ENCODE assay signal across 27 cellular contexts in the genomic region with DNA sequence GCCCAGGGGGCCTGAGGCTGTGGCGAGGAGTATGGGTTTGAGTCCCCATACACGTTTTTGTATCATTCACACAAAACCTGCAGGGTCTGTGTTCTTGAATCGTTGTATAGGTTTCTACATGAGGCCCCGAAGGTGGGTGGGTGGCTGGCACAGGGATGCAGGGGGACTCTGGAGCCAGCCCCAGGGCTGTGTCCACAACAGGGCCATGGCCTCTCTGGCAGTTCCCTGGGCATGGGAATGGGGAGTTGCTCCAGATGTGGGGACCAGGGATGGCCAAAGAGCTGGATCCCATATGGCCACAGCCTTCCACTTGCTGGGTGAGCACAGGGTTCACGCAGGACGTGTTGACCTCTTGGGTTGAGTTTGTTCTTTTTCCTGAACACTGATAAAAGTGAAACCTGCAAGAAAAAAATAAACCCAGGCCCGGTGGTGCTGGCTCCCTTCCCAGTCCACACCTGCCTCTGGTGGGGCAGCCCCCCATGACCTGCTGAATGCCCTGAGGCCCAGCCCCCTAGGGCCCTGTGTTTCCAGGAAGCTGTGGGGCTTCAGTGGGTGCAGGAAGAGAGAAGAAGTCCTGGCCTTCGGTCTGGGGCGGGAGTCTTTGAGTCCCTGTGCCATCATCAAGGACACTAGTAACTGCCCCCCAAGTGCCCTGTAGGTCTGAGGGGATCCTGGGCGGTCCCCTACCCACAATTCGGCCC. TPM values are rescaled to one million over a fixed set of nuclear protein-coding genes. Genes with fewer than 3 reads are reported as not detected.
DNase-seq lines count a peak whose midpoint lies in the region; ATAC-seq, FAIRE-seq and TF ChIP-seq lines count a peak whose summit lies in the region.
"Had no signal": no experiment of that assay in that cellular context is flagged by ENCODE, and none has a peak within 500 bp of the region (broad histone marks: within the 10 kb centered on the region; RNA-seq: fewer than 3 reads in every experiment).

No MANE protein-coding gene starts in this region.

- H2BK5ac ChIP-seq in H1 (ENCODE audit: low read depth, low read length) = no peak overlapping the region

- H3K36me3 ChIP-seq in H1 (ENCODE audit: control insufficient read depth in 2 of 4, insufficient read depth in 4 of 4, low read length in 3 of 4) (no peaks in the 10 kb centered on the region), mesodermal cell (ENCODE audit: control insufficient read depth, insufficient read depth, low read length) (peaks cover 32% of the 10 kb centered on the region)
- H3K36me3 ChIP-seq: BE2C, ovary, right atrium auricular region, thyroid gland had no signal

- H3K36me3 Mint-ChIP-seq in activated T-helper 2 cell treated with anti-CD3 and anti-CD28 coated beads, Interferon-gamma antibody, Interleukin-2, Interleukin-4, amounts not matched to agents 10 μg/mL and 5 μg/mL and 100 μg/mL, durations not matched to agents 14 hours and 24 hours and 36 hours (ENCODE audit: low read depth) = no peaks in the 10 kb centered on the region
- H3K36me3 Mint-ChIP-seq: activated CD8-positive, alpha-beta memory T cell treated with anti-CD3 and anti-CD28 coated beads, Interleukin-2, amount 10 ng/mL, durations not matched to agents 7 days and 5 days had no signal

- H3K4ac ChIP-seq in H1 (replicated peaks; ENCODE audit: insufficient read length, low read depth, low read length) = no peak overlapping the region

- no peak for TF ChIP-seq RAD21 in H1 (IDR thresholded peaks at IDR 0.05 in 1 of 2, conservative IDR thresholded peaks at IDR 0.05 in 1 of 2; ENCODE audit: low read depth in 2 of 2, low read length in 2 of 2)

- H2BK12ac ChIP-seq in H1 (ENCODE audit: low read depth, low read length) = 0 out of 2 replicates have a peak overlapping the region, but pooled peaks have one; percentile 39

- H2AFZ ChIP-seq in H1 (ENCODE audit: low read length) = no peak overlapping the region

- ATAC-seq in HG02973 (IDR thresholded peaks at IDR 0.05; ENCODE audit: unreplicated experiment) (no peak), GM18858 (IDR thresholded peaks at IDR 0.05; ENCODE audit: unreplicated experiment) (no peak)
- ATAC-seq: activated CD4-positive, CD25-positive, alpha-beta regulatory T cell treated with anti-CD3 and anti-CD28 coated beads, Interleukin-2, amount 50 U/mL, for 24 hours; activated CD8-positive, alpha-beta memory T cell treated with anti-CD3 and anti-CD28 coated beads, Interleukin-2, amount 10 ng/mL, durations not matched to agents 7 days and 5 days; esophagus mucosa had no signal

- H3K4me1 ChIP-seq in H1 (replicated peaks in 1 of 4; ENCODE audit: control insufficient read depth in 3 of 4, insufficient read depth in 4 of 4, low read length in 3 of 4) (peaks cover 0 to 21% (median 15%) of the 10 kb centered on the region in 4 experiments; a peak in 5 of 7 replicates), mesodermal cell (ENCODE audit: control insufficient read depth, insufficient read depth, low read length, poor library complexity, severe bottlenecking) (peaks cover 56% of the 10 kb centered on the region)
- H3K4me1 ChIP-seq: right atrium auricular region had no signal

- no peak for DNase-seq in GM12892 (ENCODE audit: insufficient read length)
- DNase-seq in H1 (ENCODE audit: low read depth in 1 of 2, low spot score in 2 of 2) = no peak
- DNase-seq in substantia nigra (lab: John Stamatoyannopoulos, UW) = no peak
- no peak for DNase-seq in activated T-helper 2 cell treated with anti-CD3 and anti-CD28 coated beads, Interferon-gamma antibody, Interleukin-2, Interleukin-4, amounts not matched to agents 10 μg/mL and 5 μg/mL and 100 μg/mL, durations not matched to agents 14 hours and 24 hours and 36 hours (ENCODE audit: low spot score)
- DNase-seq in pons (ENCODE audit: low spot score) = no peak
- DNase-seq: activated CD4-positive, alpha-beta T cell treated with anti-CD3 and anti-CD28 coated beads, Interleukin-2, amount 50 U/mL, for 4 hours; activated CD8-positive, alpha-beta memory T cell treated with anti-CD3 and anti-CD28 coated beads, Interleukin-2, amount 10 ng/mL, durations not matched to agents 7 days and 5 days; activated T-cell treated with anti-CD3 and anti-CD28 coated beads, Interleukin-2, amount 50 U/mL, for 48 hours; BE2C; central memory CD4-positive, alpha-beta T cell; cortex of kidney; EL; NCI-H510A; nephron progenitor cell; stimulated activated CD4-positive, alpha-beta T cell treated with anti-CD3 and anti-CD28 coated beads, Interleukin-1b, Interleukin-23, amount 100 ng/mL, for 48 hours; thyroid gland had no signal

- H4K91ac ChIP-seq in H1 (replicated peaks; ENCODE audit: insufficient read length, low read length) = no peak overlapping the region

- no peaks in the 10 kb centered on the region for H3K27me3 Mint-ChIP-seq in activated T-helper 2 cell treated with anti-CD3 and anti-CD28 coated beads, Interferon-gamma antibody, Interleukin-2, Interleukin-4, amounts not matched to agents 10 μg/mL and 5 μg/mL and 100 μg/mL, durations not matched to agents 14 hours and 24 hours and 36 hours (ENCODE audit: low read depth)
- H3K27me3 Mint-ChIP-seq: activated CD8-positive, alpha-beta memory T cell treated with anti-CD3 and anti-CD28 coated beads, Interleukin-2, amount 10 ng/mL, durations not matched to agents 7 days and 5 days; stimulated activated naive CD8-positive, alpha-beta T cell treated with anti-CD3 and anti-CD28 coated beads, Interleukin-15, Interleukin-2, amounts not matched to agents 100 ng/mL and 50 ng/mL, for 24 hours had no signal

- TF ChIP-seq EP300 in H1 (IDR thresholded peaks at IDR 0.05; ENCODE audit: borderline replicate concordance in 1 of 2, low read depth in 2 of 2, low read length in 2 of 2) = no peak

- no peaks in the 10 kb centered on the region for H3K79me1 ChIP-seq in H1 (ENCODE audit: low read depth, low read length)

- no peak overlapping the region for H3K27ac Mint-ChIP-seq in activated T-helper 2 cell treated with anti-CD3 and anti-CD28 coated beads, Interferon-gamma antibody, Interleukin-2, Interleukin-4, amounts not matched to agents 10 μg/mL and 5 μg/mL and 100 μg/mL, durations not matched to agents 14 hours and 24 hours and 36 hours
- H3K27ac Mint-ChIP-seq: activated CD8-positive, alpha-beta memory T cell treated with anti-CD3 and anti-CD28 coated beads, Interleukin-2, amount 10 ng/mL, durations not matched to agents 7 days and 5 days; nephron progenitor cell; stimulated activated naive CD8-positive, alpha-beta T cell treated with anti-CD3 and anti-CD28 coated beads, Interleukin-15, Interleukin-2, amounts not matched to agents 100 ng/mL and 50 ng/mL, for 24 hours; T-helper 1 cell treated with Interleukin-12 subunit alpha and Interleukin-12 subunit beta and Interleukin-4 antibody, amounts not matched to agents 30 μg/mL and 1 μg/mL, for 36 hours had no signal

- TF ChIP-seq CTCF in H1 (IDR thresholded peaks at IDR 0.05; ENCODE audit: control extremely low read depth in 1 of 3, insufficient read depth in 1 of 3, low read depth in 1 of 3, low read length in 3 of 3) = no peak

- POLR2A ChIA-PET in H1 (lab: Charles Lee; ENCODE audit: partially characterized antibody) = interaction anchor here (1.0 kb wide), 1 partner anchor 12 kb away, joined by 5 read pairs; no protein-coding TSS in a partner anchor

- CTCF ChIA-PET in H1 (lab: Charles Lee; ENCODE audit: partially characterized antibody) = interaction anchor here (0.8 to 5.3 kb wide), 4 partner anchors 19 to 63 kb away, joined by 3 to 26 read pairs (median 6); no protein-coding TSS in a partner anchor

- no peak overlapping the region for H3K4me3 ChIP-seq in H1 (ENCODE audit: extremely low read depth in 1 of 4, insufficient read depth in 2 of 4, low read depth in 3 of 4, low read length in 4 of 4)
- no peak overlapping the region for H3K4me3 ChIP-seq in mesodermal cell (ENCODE audit: extremely low read depth, insufficient read depth, low read length, poor library complexity, severe bottlenecking)
- H3K4me3 ChIP-seq: ovary, right atrium auricular region, SK-N-MC, thyroid gland had no signal

- H4K20me1 ChIP-seq in H1 (replicated peaks in 1 of 2; ENCODE audit: control insufficient read depth in 1 of 2, insufficient read depth in 2 of 2, low read length in 2 of 2) = no peaks in the 10 kb centered on the region

- H3K27me3 ChIP-seq in H1 (replicated peaks in 1 of 4; ENCODE audit: control insufficient read depth in 3 of 4, extremely low read depth in 1 of 4, insufficient read depth in 3 of 4, low read length in 3 of 4) = no peaks in the 10 kb centered on the region
- H3K27me3 ChIP-seq: BE2C, ovary, right atrium auricular region, thyroid gland had no signal

- no peak overlapping the region for H3K4me3 Mint-ChIP-seq in activated T-helper 2 cell treated with anti-CD3 and anti-CD28 coated beads, Interferon-gamma antibody, Interleukin-2, Interleukin-4, amounts not matched to agents 10 μg/mL and 5 μg/mL and 100 μg/mL, durations not matched to agents 14 hours and 24 hours and 36 hours (ENCODE audit: low read depth)
- H3K4me3 Mint-ChIP-seq: activated CD8-positive, alpha-beta memory T cell treated with anti-CD3 and anti-CD28 coated beads, Interleukin-2, amount 10 ng/mL, durations not matched to agents 7 days and 5 days; stimulated activated naive CD8-positive, alpha-beta T cell treated with anti-CD3 and anti-CD28 coated beads, Interleukin-15, Interleukin-2, amounts not matched to agents 100 ng/mL and 50 ng/mL, for 24 hours; T-helper 1 cell treated with Interleukin-12 subunit alpha and Interleukin-12 subunit beta and Interleukin-4 antibody, amounts not matched to agents 30 μg/mL and 1 μg/mL, for 36 hours had no signal

- H3K27ac ChIP-seq in H1 (ENCODE audit: low read depth, low read length) (no peak overlapping the region), mesodermal cell (ENCODE audit: low read depth, low read length, severe bottlenecking) (peak overlapping the region; percentile 29), substantia nigra (ENCODE audit: low read depth, low read length, poor library complexity, severe bottlenecking) (peak overlapping the region; percentile 82)
- H3K27ac ChIP-seq: right atrium auricular region, SK-N-MC, thyroid gland had no signal

- no peak overlapping the region for H2BK20ac ChIP-seq in H1 (ENCODE audit: low read length)

- H3K9me3 ChIP-seq in H1 (ENCODE audit: insufficient read depth in 2 of 2, low read depth in 1 of 2, low read length in 1 of 2) (no peaks in the 10 kb centered on the region), mesodermal cell (ENCODE audit: control insufficient read depth, low read length) (no peaks in the 10 kb centered on the region)
- H3K9me3 ChIP-seq: BE2C, ovary, right atrium auricular region, thyroid gland had no signal

- H3K23ac ChIP-seq in H1 (ENCODE audit: insufficient read length) = no peak overlapping the region

- no peak overlapping the region for H3K56ac ChIP-seq in H1 (replicated peaks; ENCODE audit: insufficient read length, low read depth, low read length)

- no peak for TF ChIP-seq POLR2A in GM12892 (IDR thresholded peaks at IDR 0.05; ENCODE audit: low read depth, low read length)
- no peak for TF ChIP-seq POLR2A in H1 (IDR thresholded peaks at IDR 0.05; ENCODE audit: control extremely low read depth in 1 of 2, low read depth in 2 of 2, low read length in 2 of 2)

- no peak overlapping the region for H2BK120ac ChIP-seq in H1 (replicated peaks; ENCODE audit: low read depth, low read length)

- intact Hi-C loops in activated T-helper 2 cell treated with anti-CD3 and anti-CD28 coated beads, Interferon-gamma antibody, Interleukin-2, Interleukin-4, amounts not matched to agents 10 μg/mL and 5 μg/mL and 100 μg/mL, durations not matched to agents 14 hours and 24 hours and 36 hours (cut with micrococcal nuclease) = no loop called here

- no peaks in the 10 kb centered on the region for H3K4me1 Mint-ChIP-seq in activated T-helper 2 cell treated with anti-CD3 and anti-CD28 coated beads, Interferon-gamma antibody, Interleukin-2, Interleukin-4, amounts not matched to agents 10 μg/mL and 5 μg/mL and 100 μg/mL, durations not matched to agents 14 hours and 24 hours and 36 hours (ENCODE audit: low read depth)

- no peak overlapping the region for H3K4me2 ChIP-seq in H1 (ENCODE audit: insufficient read depth in 1 of 2, low read depth in 2 of 2, low read length in 2 of 2)

- no peak overlapping the region for H2AK5ac ChIP-seq in H1 (ENCODE audit: low read depth, low read length)

- 89% methylated on average over 11 of the region's 11 CpGs; no CpG with 5 or more reads in 1 of the 2 experiments for WGBS in H1 (ENCODE audit: extremely low coverage in 1 of 2, insufficient coverage in 1 of 2, insufficient read length in 1 of 2, insufficient replicate concordance in 2 of 2, low coverage in 1 of 2, low lambda C conversion rate in 2 of 2, missing lambda C conversion rate in 1 of 2), 2 experiments
- WGBS in mesodermal cell (ENCODE audit: insufficient coverage in 2 of 2), 2 experiments = 85 to 94% methylated on average over 6 to 8 of the region's 11 CpGs

- FAIRE-seq in GM12892 (lab: Jason Lieb, UNC) = peak; percentile 53
- no peak for FAIRE-seq in H1 (lab: Jason Lieb, UNC)
- FAIRE-seq: keratinocyte had no signal

- H3K9ac ChIP-seq in H1 (replicated peaks in 1 of 4; ENCODE audit: extremely low read depth in 1 of 4, low read depth in 3 of 4, low read length in 3 of 4) = no peak overlapping the region

- no peaks in the 10 kb centered on the region for H3K23me2 ChIP-seq in H1 (ENCODE audit: low read depth, low read length)

- H2BK15ac ChIP-seq in H1 (ENCODE audit: low read length) = no peak overlapping the region

- H4K5ac ChIP-seq in H1 (ENCODE audit: insufficient read length, low read depth, low read length) = no peak overlapping the region

- H3K14ac ChIP-seq in H1 (ENCODE audit: insufficient read length) = no peak overlapping the region

- H3K9me3 Mint-ChIP-seq in activated T-helper 2 cell treated with anti-CD3 and anti-CD28 coated beads, Interferon-gamma antibody, Interleukin-2, Interleukin-4, amounts not matched to agents 10 μg/mL and 5 μg/mL and 100 μg/mL, durations not matched to agents 14 hours and 24 hours and 36 hours = no peaks in the 10 kb centered on the region
- H3K9me3 Mint-ChIP-seq: nephron progenitor cell; stimulated activated naive CD8-positive, alpha-beta T cell treated with anti-CD3 and anti-CD28 coated beads, Interleukin-15, Interleukin-2, amounts not matched to agents 100 ng/mL and 50 ng/mL, for 24 hours; T-helper 1 cell treated with Interleukin-12 subunit alpha and Interleukin-12 subunit beta and Interleukin-4 antibody, amounts not matched to agents 30 μg/mL and 1 μg/mL, for 36 hours had no signal

- no peaks in the 10 kb centered on the region for H3K79me2 ChIP-seq in H1 (ENCODE audit: control insufficient read depth in 1 of 2, insufficient read depth in 2 of 2, low read length in 2 of 2)

- no peak overlapping the region; the same call in 1 of the 2 replicates for H4K8ac ChIP-seq in H1 (ENCODE audit: extremely low read depth, insufficient read depth, low read length)

- H3K18ac ChIP-seq in H1 (ENCODE audit: extremely low read depth, low read length) = no peak overlapping the region; the same call in 1 of the 2 replicates

RNA-seq across cellular contexts. Expression of a gene that starts 16.1 kb away (rescaled TPM):
- polyA plus RNA-seq in GM12892 (2012; ENCODE audit: missing spikeins) = 2.2 TPM
- 6.0 TPM in 2 replicates for total RNA-seq in H1 (2021; fragmentation: NEBNext Ultra II Directional; extraction: Animal tissue kit (Norgen Biotek cat#: 25700))
- polyA plus RNA-seq in H1 (2011; rRNA removed) = 6.1 and 7.6 TPM in 2 replicates
- 4.4 TPM for polyA plus RNA-seq in H1 (2011; cell fraction: cytosol; rRNA removed)
- 37.7 TPM for polyA plus RNA-seq in H1 (2011; cell fraction: nucleus; rRNA removed)
- polyA plus RNA-seq in H1 (2012, experiment 1 of 2) = 3.9 to 7.2 TPM (median 6.2 TPM) in 4 replicates
- 3.1 TPM for polyA plus RNA-seq in H1 (2012, experiment 2 of 2)
- polyA plus RNA-seq in H1 (2013, experiment 1 of 2) = 5.1 TPM
- 4.7 TPM for polyA plus RNA-seq in H1 (2013, experiment 2 of 2)
- polyA minus RNA-seq in H1 (2011; rRNA and poly(A)+ RNA removed) = 3.0 and 4.7 TPM in 2 replicates
- polyA minus RNA-seq in H1 (2011; cell fraction: cytosol; rRNA and poly(A)+ RNA removed) = 3.7 TPM
- polyA minus RNA-seq in H1 (2011; cell fraction: nucleus; rRNA and poly(A)+ RNA removed) = 9.6 TPM
- 69.9 TPM for polyA plus RNA-seq in mesodermal cell (2013, experiment 1 of 2)
- 71.1 TPM for polyA plus RNA-seq in mesodermal cell (2013, experiment 2 of 2)
- total RNA-seq in activated T-helper 2 cell treated with anti-CD3 and anti-CD28 coated beads, Interferon-gamma antibody, Interleukin-2, Interleukin-4, amounts not matched to agents 10 μg/mL and 5 μg/mL and 100 μg/mL, durations not matched to agents 14 hours and 24 hours and 36 hours = 1.8 and 2.6 TPM in 2 replicates

RNA-seq across cellular contexts. Expression of a gene that starts 23.9 kb away (rescaled TPM):
- polyA plus RNA-seq in GM12892 (2012; ENCODE audit: missing spikeins) = 285 TPM
- 186 and 191 TPM in 2 replicates for total RNA-seq in H1 (2021; fragmentation: NEBNext Ultra II Directional; extraction: Animal tissue kit (Norgen Biotek cat#: 25700))
- 622 and 759 TPM in 2 replicates for polyA plus RNA-seq in H1 (2011; rRNA removed)
- 508 TPM for polyA plus RNA-seq in H1 (2011; cell fraction: cytosol; rRNA removed)
- 357 TPM for polyA plus RNA-seq in H1 (2011; cell fraction: nucleus; rRNA removed)
- polyA plus RNA-seq in H1 (2012, experiment 1 of 2) = 367 to 567 TPM (median 473 TPM) in 4 replicates
- 392 TPM for polyA plus RNA-seq in H1 (2012, experiment 2 of 2)
- 338 TPM for polyA plus RNA-seq in H1 (2013, experiment 1 of 2)
- 352 TPM for polyA plus RNA-seq in H1 (2013, experiment 2 of 2)
- 163 and 184 TPM in 2 replicates for polyA minus RNA-seq in H1 (2011; rRNA and poly(A)+ RNA removed)
- 130 TPM for polyA minus RNA-seq in H1 (2011; cell fraction: cytosol; rRNA and poly(A)+ RNA removed)
- polyA minus RNA-seq in H1 (2011; cell fraction: nucleus; rRNA and poly(A)+ RNA removed) = 123 TPM
- 270 TPM for polyA plus RNA-seq in mesodermal cell (2013, experiment 1 of 2)
- 257 TPM for polyA plus RNA-seq in mesodermal cell (2013, experiment 2 of 2)
- total RNA-seq in activated T-helper 2 cell treated with anti-CD3 and anti-CD28 coated beads, Interferon-gamma antibody, Interleukin-2, Interleukin-4, amounts not matched to agents 10 μg/mL and 5 μg/mL and 100 μg/mL, durations not matched to agents 14 hours and 24 hours and 36 hours = 187 and 192 TPM in 2 replicates

RNA-seq across cellular contexts. Expression of a gene that starts 24.2 kb away (rescaled TPM):
- polyA plus RNA-seq in GM12892 (2012; ENCODE audit: missing spikeins) = 76.2 TPM
- total RNA-seq in H1 (2021; fragmentation: NEBNext Ultra II Directional; extraction: Animal tissue kit (Norgen Biotek cat#: 25700)) = 84.5 and 86.1 TPM in 2 replicates
- 52.6 and 52.9 TPM in 2 replicates for polyA plus RNA-seq in H1 (2011; rRNA removed)
- polyA plus RNA-seq in H1 (2011; cell fraction: cytosol; rRNA removed) = 75.9 TPM
- polyA plus RNA-seq in H1 (2011; cell fraction: nucleus; rRNA removed) = 39.1 TPM
- polyA plus RNA-seq in H1 (2012, experiment 1 of 2) = 91.9 to 107 TPM (median 97.9 TPM) in 4 replicates
- polyA plus RNA-seq in H1 (2012, experiment 2 of 2) = 35.6 TPM
- 52.4 TPM for polyA plus RNA-seq in H1 (2013, experiment 1 of 2)
- polyA plus RNA-seq in H1 (2013, experiment 2 of 2) = 55.2 TPM
- 74.7 and 76.2 TPM in 2 replicates for polyA minus RNA-seq in H1 (2011; rRNA and poly(A)+ RNA removed)
- polyA minus RNA-seq in H1 (2011; cell fraction: cytosol; rRNA and poly(A)+ RNA removed) = 43.7 TPM
- 41.1 TPM for polyA minus RNA-seq in H1 (2011; cell fraction: nucleus; rRNA and poly(A)+ RNA removed)
- polyA plus RNA-seq in mesodermal cell (2013, experiment 1 of 2) = 34.0 TPM
- 29.7 TPM for polyA plus RNA-seq in mesodermal cell (2013, experiment 2 of 2)
- total RNA-seq in activated T-helper 2 cell treated with anti-CD3 and anti-CD28 coated beads, Interferon-gamma antibody, Interleukin-2, Interleukin-4, amounts not matched to agents 10 μg/mL and 5 μg/mL and 100 μg/mL, durations not matched to agents 14 hours and 24 hours and 36 hours = 130 and 131 TPM in 2 replicates

RNA-seq across cellular contexts. Expression of a gene that starts 48.3 kb away (rescaled TPM):
- 17.8 TPM for polyA plus RNA-seq in GM12892 (2012; ENCODE audit: missing spikeins)
- total RNA-seq in H1 (2021; fragmentation: NEBNext Ultra II Directional; extraction: Animal tissue kit (Norgen Biotek cat#: 25700)) = 115 and 116 TPM in 2 replicates
- polyA plus RNA-seq in H1 (2011; rRNA removed) = 141 and 160 TPM in 2 replicates
- polyA plus RNA-seq in H1 (2011; cell fraction: cytosol; rRNA removed) = 127 TPM
- 141 TPM for polyA plus RNA-seq in H1 (2011; cell fraction: nucleus; rRNA removed)
- 83.3 to 97.8 TPM (median 90.8 TPM) in 4 replicates for polyA plus RNA-seq in H1 (2012, experiment 1 of 2)
- polyA plus RNA-seq in H1 (2012, experiment 2 of 2) = 40.1 TPM
- 153 TPM for polyA plus RNA-seq in H1 (2013, experiment 1 of 2)
- polyA plus RNA-seq in H1 (2013, experiment 2 of 2) = 174 TPM
- polyA minus RNA-seq in H1 (2011; rRNA and poly(A)+ RNA removed) = 251 and 278 TPM in 2 replicates
- 150 TPM for polyA minus RNA-seq in H1 (2011; cell fraction: cytosol; rRNA and poly(A)+ RNA removed)
- polyA minus RNA-seq in H1 (2011; cell fraction: nucleus; rRNA and poly(A)+ RNA removed) = 146 TPM
- polyA plus RNA-seq in mesodermal cell (2013, experiment 1 of 2) = 174 TPM
- polyA plus RNA-seq in mesodermal cell (2013, experiment 2 of 2) = 172 TPM
- 114 and 116 TPM in 2 replicates for total RNA-seq in activated T-helper 2 cell treated with anti-CD3 and anti-CD28 coated beads, Interferon-gamma antibody, Interleukin-2, Interleukin-4, amounts not matched to agents 10 μg/mL and 5 μg/mL and 100 μg/mL, durations not matched to agents 14 hours and 24 hours and 36 hours

RNA-seq across cellular contexts. Expression of a gene that starts 59.6 kb away (rescaled TPM):
- polyA plus RNA-seq in GM12892 (2012; ENCODE audit: missing spikeins) = 82.0 TPM
- total RNA-seq in H1 (2021; fragmentation: NEBNext Ultra II Directional; extraction: Animal tissue kit (Norgen Biotek cat#: 25700)) = 499 and 526 TPM in 2 replicates
- 635 and 701 TPM in 2 replicates for polyA plus RNA-seq in H1 (2011; rRNA removed)
- polyA plus RNA-seq in H1 (2011; cell fraction: cytosol; rRNA removed) = 497 TPM
- 671 TPM for polyA plus RNA-seq in H1 (2011; cell fraction: nucleus; rRNA removed)
- 387 to 431 TPM (median 414 TPM) in 4 replicates for polyA plus RNA-seq in H1 (2012, experiment 1 of 2)
- polyA plus RNA-seq in H1 (2012, experiment 2 of 2) = 532 TPM
- polyA plus RNA-seq in H1 (2013, experiment 1 of 2) = 1,100 TPM
- 1,238 TPM for polyA plus RNA-seq in H1 (2013, experiment 2 of 2)
- polyA minus RNA-seq in H1 (2011; rRNA and poly(A)+ RNA removed) = 977 and 989 TPM in 2 replicates
- polyA minus RNA-seq in H1 (2011; cell fraction: cytosol; rRNA and poly(A)+ RNA removed) = 321 TPM
- 205 TPM for polyA minus RNA-seq in H1 (2011; cell fraction: nucleus; rRNA and poly(A)+ RNA removed)
- polyA plus RNA-seq in mesodermal cell (2013, experiment 1 of 2) = 708 TPM
- 593 TPM for polyA plus RNA-seq in mesodermal cell (2013, experiment 2 of 2)
- total RNA-seq in activated T-helper 2 cell treated with anti-CD3 and anti-CD28 coated beads, Interferon-gamma antibody, Interleukin-2, Interleukin-4, amounts not matched to agents 10 μg/mL and 5 μg/mL and 100 μg/mL, durations not matched to agents 14 hours and 24 hours and 36 hours = 366 and 381 TPM in 2 replicates
